In the genomic region with DNA sequence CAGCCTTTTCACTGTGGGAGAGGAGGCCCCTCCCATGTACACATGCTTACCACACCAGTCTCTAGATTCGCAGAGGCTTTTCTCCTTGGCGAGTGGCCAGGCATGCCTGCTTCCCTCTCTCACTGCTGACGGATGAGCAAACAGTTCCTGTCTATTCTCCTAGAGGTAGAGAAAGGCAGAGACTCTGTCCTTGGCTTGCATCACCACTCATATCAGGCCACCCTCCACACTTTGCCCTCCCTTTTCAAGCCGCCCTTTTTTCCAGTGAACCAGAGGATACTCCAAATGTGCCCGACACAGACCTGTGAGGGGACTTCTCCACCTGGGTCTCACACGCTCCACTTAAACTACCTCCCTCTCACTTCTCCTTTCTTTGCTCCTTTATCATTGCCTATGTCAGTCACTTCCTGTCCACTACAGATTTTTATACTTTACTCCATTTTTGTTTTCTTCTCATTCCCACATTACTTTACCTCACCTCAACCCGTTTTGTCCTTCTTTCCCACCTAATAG, we compare ENCODE assay signal across 9 cellular contexts.
A peak's percentile ranks its signal among the peaks of the same experiment; 100 is the strongest.
DNase-seq lines count a peak whose midpoint lies in the region; ATAC-seq and TF ChIP-seq lines count a peak whose summit lies in the region.
"Had no signal": no experiment of that assay in that cellular context is flagged by ENCODE, and none has a peak within 500 bp of the region (broad histone marks: within the 10 kb centered on the region; RNA-seq: fewer than 3 reads in every experiment).

No MANE protein-coding gene starts in this region.

- no peaks in the 10 kb centered on the region for H3K9me3 ChIP-seq in suprapubic skin

- no peaks in the 10 kb centered on the region for H3K27me3 ChIP-seq in suprapubic skin

- intact Hi-C loops in activated T-helper 1 cell treated with anti-CD3 and anti-CD28 coated beads, Interleukin-12 subunit alpha, Interleukin-12 subunit beta, Interleukin-2, Interleukin-4 antibody, amounts not matched to agents 30 ng/mL and 10 ng/mL and 1 ng/mL, durations not matched to agents 14 hours and 24 hours and 36 hours (cut with micrococcal nuclease): no loop called here

- TF ChIP-seq CTCF in suprapubic skin (IDR thresholded peaks at IDR 0.05): no peak

- H3K27ac Mint-ChIP-seq in activated T-helper 1 cell treated with anti-CD3 and anti-CD28 coated beads, Interleukin-12 subunit alpha, Interleukin-12 subunit beta, Interleukin-2, Interleukin-4 antibody, amounts not matched to agents 30 ng/mL and 10 ng/mL and 1 ng/mL, durations not matched to agents 14 hours and 24 hours and 36 hours: no peak overlapping the region
- H3K27ac Mint-ChIP-seq: T-helper 1 cell treated with Interleukin-12 subunit alpha and Interleukin-12 subunit beta and Interleukin-4 antibody, amounts not matched to agents 30 μg/mL and 1 μg/mL, for 36 hours had no signal

- no peaks in the 10 kb centered on the region for H3K4me1 Mint-ChIP-seq in activated T-helper 1 cell treated with anti-CD3 and anti-CD28 coated beads, Interleukin-12 subunit alpha, Interleukin-12 subunit beta, Interleukin-2, Interleukin-4 antibody, amounts not matched to agents 30 ng/mL and 10 ng/mL and 1 ng/mL, durations not matched to agents 14 hours and 24 hours and 36 hours (ENCODE audit: low read depth)

- TF ChIP-seq POLR2A in GM18505 (IDR thresholded peaks at IDR 0.05; ENCODE audit: borderline replicate concordance, extremely low read depth, insufficient read depth, insufficient read length) (no peak), suprapubic skin (IDR thresholded peaks at IDR 0.05) (no peak)

- peaks cover 21% of the 10 kb centered on the region for H3K27me3 Mint-ChIP-seq in activated T-helper 1 cell treated with anti-CD3 and anti-CD28 coated beads, Interleukin-12 subunit alpha, Interleukin-12 subunit beta, Interleukin-2, Interleukin-4 antibody, amounts not matched to agents 30 ng/mL and 10 ng/mL and 1 ng/mL, durations not matched to agents 14 hours and 24 hours and 36 hours (ENCODE audit: insufficient read depth)

- no peaks in the 10 kb centered on the region for H3K36me3 Mint-ChIP-seq in activated T-helper 1 cell treated with anti-CD3 and anti-CD28 coated beads, Interleukin-12 subunit alpha, Interleukin-12 subunit beta, Interleukin-2, Interleukin-4 antibody, amounts not matched to agents 30 ng/mL and 10 ng/mL and 1 ng/mL, durations not matched to agents 14 hours and 24 hours and 36 hours (ENCODE audit: low read depth)

- H3K9me3 Mint-ChIP-seq in activated T-helper 1 cell treated with anti-CD3 and anti-CD28 coated beads, Interleukin-12 subunit alpha, Interleukin-12 subunit beta, Interleukin-2, Interleukin-4 antibody, amounts not matched to agents 30 ng/mL and 10 ng/mL and 1 ng/mL, durations not matched to agents 14 hours and 24 hours and 36 hours: no peaks in the 10 kb centered on the region
- H3K9me3 Mint-ChIP-seq: T-helper 1 cell treated with Interleukin-12 subunit alpha and Interleukin-12 subunit beta and Interleukin-4 antibody, amounts not matched to agents 30 μg/mL and 1 μg/mL, for 36 hours had no signal

- no peak overlapping the region for H3K27ac ChIP-seq in suprapubic skin

- no peak overlapping the region for H3K4me3 Mint-ChIP-seq in activated T-helper 1 cell treated with anti-CD3 and anti-CD28 coated beads, Interleukin-12 subunit alpha, Interleukin-12 subunit beta, Interleukin-2, Interleukin-4 antibody, amounts not matched to agents 30 ng/mL and 10 ng/mL and 1 ng/mL, durations not matched to agents 14 hours and 24 hours and 36 hours
- H3K4me3 Mint-ChIP-seq: T-helper 1 cell treated with Interleukin-12 subunit alpha and Interleukin-12 subunit beta and Interleukin-4 antibody, amounts not matched to agents 30 μg/mL and 1 μg/mL, for 36 hours had no signal

- H3K4me1 ChIP-seq in suprapubic skin: peaks cover 15% of the 10 kb centered on the region

- no peak for TF ChIP-seq EP300 in suprapubic skin (IDR thresholded peaks at IDR 0.05)

- H3K4me3 ChIP-seq in suprapubic skin: no peak overlapping the region

- WGBS in suprapubic skin: 47% methylated on average over 6 of the region's 7 CpGs

- DNase-seq in NCI-H2029 treated with DMSO at 0.1 percent for 48 hours (lab: John Stamatoyannopoulos, UW) (peak; percentile 0), amygdala (lab: John Stamatoyannopoulos, UW) (peak in 31 of 56 donors; percentile 16 to 79 (median 36)), islet precursor cell (peak; percentile 65), suprapubic skin (ENCODE audit: low spot score in 2 of 2) (peak; percentile 87)
- DNase-seq in activated T-helper 1 cell treated with anti-CD3 and anti-CD28 coated beads, Interleukin-12 subunit alpha, Interleukin-12 subunit beta, Interleukin-2, Interleukin-4 antibody, amounts not matched to agents 30 ng/mL and 10 ng/mL and 1 ng/mL, durations not matched to agents 14 hours and 24 hours and 36 hours (ENCODE audit: low spot score): no peak
- DNase-seq in activated CD4-positive, CD25-positive, alpha-beta regulatory T cell (lab: John Stamatoyannopoulos, UW): no peak

- no peaks in the 10 kb centered on the region for H3K36me3 ChIP-seq in suprapubic skin

- ATAC-seq in GM18505 (IDR thresholded peaks at IDR 0.05; ENCODE audit: unreplicated experiment): peak; percentile 95
- peak; percentile 78 for ATAC-seq in HG02798 (IDR thresholded peaks at IDR 0.05; ENCODE audit: poor library complexity, unreplicated experiment)

Comparison
In these comparisons a context has a peak if more than half of its experiments do, and no peak if none do; other contexts are left out.
1. DNase-seq: peak in NCI-H2029 treated with DMSO at 0.1 percent for 48 hours (single experiment), amygdala (31 of 56), islet precursor cell (single experiment) and suprapubic skin (2 of 2); none in activated T-helper 1 cell treated with anti-CD3 and anti-CD28 coated beads, Interleukin-12 subunit alpha, Interleukin-12 subunit beta, Interleukin-2, Interleukin-4 antibody, amounts not matched to agents 30 ng/mL and 10 ng/mL and 1 ng/mL, durations not matched to agents 14 hours and 24 hours and 36 hours (single experiment) and activated CD4-positive, CD25-positive, alpha-beta regulatory T cell (0 of 4).